In genomic region chr15:79680721-79681120, GRCh38 we compare ENCODE assay signal across 11 cellular contexts.
DNase-seq lines count a peak whose midpoint lies in the region; ATAC-seq, FAIRE-seq and TF ChIP-seq lines count a peak whose summit lies in the region.
"Had no signal": no experiment of that assay in that cellular context is flagged by ENCODE, and none has a peak within 500 bp of the region (broad histone marks: within the 10 kb centered on the region; RNA-seq: fewer than 3 reads in every experiment).

No MANE protein-coding gene starts in this region.

- intact Hi-C loops in kidney (cut with DNase I), result no loop called here

- DNase-seq in ACHN, result peak; percentile 59
- DNase-seq in SJSA1 (ENCODE audit: low read depth in 1 of 2, low spot score in 2 of 2), result peak; percentile 85 to 87
- peak; percentile 81 to 83 for DNase-seq in foreskin fibroblast
- DNase-seq in kidney, result no peak
- no peak for DNase-seq in islet precursor cell
- DNase-seq in NCI-H146 treated with DMSO at 0.1 percent for 48 hours (lab: John Stamatoyannopoulos, UW; ENCODE audit: unreplicated experiment), result no peak
- DNase-seq in CD1c-positive myeloid dendritic cell (ENCODE audit: extremely low spot score), result no peak
- DNase-seq: activated effector memory CD4-positive, alpha-beta T cell treated with anti-CD3 and anti-CD28 coated beads, Interleukin-2, amount 50 U/mL, for 16 hours; T-helper 9 cell had no signal

- in situ Hi-C loops in ACHN (cut with HindIII; ENCODE audit: low pct_ligation_motif_present, low pct_unique_long_range_greater_than_20kb, low sequenced_read_pairs), result no loop called here

- H3K9me3 ChIP-seq in SJSA1 (replicated peaks) (no peaks in the 10 kb centered on the region), kidney (ENCODE audit: control insufficient read depth in 1 of 2, low read length in 2 of 2) (no peaks in the 10 kb centered on the region)
- H3K9me3 ChIP-seq: neutrophil had no signal

- no peaks in the 10 kb centered on the region for H3K27me3 ChIP-seq in SJSA1 (replicated peaks)

- no peak for FAIRE-seq in kidney (lab: Jason Lieb, UNC)

- H3K9ac ChIP-seq in kidney (ENCODE audit: low read length in 2 of 2), result no peak overlapping the region

- H3K4me3 ChIP-seq in SJSA1, result no peak overlapping the region
- no peak overlapping the region for H3K4me3 ChIP-seq in foreskin fibroblast (ENCODE audit: low read depth in 1 of 2, low read length in 2 of 2)
- no peak overlapping the region for H3K4me3 ChIP-seq in kidney (ENCODE audit: low read length in 2 of 2)

- TF ChIP-seq CTCF in foreskin fibroblast (IDR thresholded peaks at IDR 0.05; ENCODE audit: low read depth, low read length) (no peak), kidney (IDR thresholded peaks at IDR 0.05; ENCODE audit: borderline replicate concordance, extremely low read depth, insufficient read depth) (no peak)

- H3K27ac ChIP-seq in SJSA1 (peak overlapping the region; percentile 48), kidney (ENCODE audit: low read depth in 2 of 2, low read length in 2 of 2) (no peak overlapping the region)
- H3K27ac ChIP-seq: neutrophil had no signal

- ATAC-seq in GM21825 (IDR thresholded peaks at IDR 0.05; ENCODE audit: unreplicated experiment), result peak; percentile 63

- H3K4me1 ChIP-seq in SJSA1 (replicated peaks) (peaks cover 33% of the 10 kb centered on the region), kidney (ENCODE audit: control insufficient read depth in 1 of 2, insufficient read depth in 1 of 2, low read depth in 1 of 2, low read length in 2 of 2) (no peaks in the 10 kb centered on the region)

- H3K36me3 ChIP-seq in SJSA1 (no peaks in the 10 kb centered on the region), kidney (ENCODE audit: control insufficient read depth in 1 of 2, insufficient read depth in 2 of 2, low read length in 2 of 2) (no peaks in the 10 kb centered on the region)
- H3K36me3 ChIP-seq: neutrophil had no signal

Comparison
In these comparisons a context has a peak if more than half of its experiments do, and no peak if none do; other contexts are left out.
1. DNase-seq: peak in ACHN (single experiment), SJSA1 (2 of 2) and foreskin fibroblast (2 of 2); none in kidney (single experiment), islet precursor cell (single experiment), NCI-H146 treated with DMSO at 0.1 percent for 48 hours (single experiment) and CD1c-positive myeloid dendritic cell (single experiment).